In the genomic region with DNA sequence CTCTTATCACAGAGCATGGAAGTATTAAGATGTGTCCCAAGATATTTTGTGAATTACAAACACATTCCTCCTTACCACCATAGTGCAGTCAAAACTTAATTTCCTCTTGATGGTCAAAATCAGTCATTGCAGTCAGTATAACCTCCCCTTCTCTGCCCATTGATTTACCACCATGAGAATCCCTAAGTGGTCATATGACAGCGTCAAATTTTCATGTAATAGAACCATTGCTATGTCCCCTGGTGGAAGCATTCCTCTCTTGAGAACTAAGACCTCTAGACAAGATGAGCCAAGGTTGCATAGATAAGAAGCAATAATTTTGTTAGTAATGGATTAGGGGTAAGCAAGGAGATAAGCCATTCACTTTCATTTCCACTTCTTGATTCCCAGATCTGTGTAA, we compare ENCODE assay signal across 19 cellular contexts. TPM values are rescaled to one million over a fixed set of nuclear protein-coding genes. Genes with fewer than 3 reads are reported as not detected.
DNase-seq lines count a peak whose midpoint lies in the region; ATAC-seq and TF ChIP-seq lines count a peak whose summit lies in the region.
"Had no signal": no experiment of that assay in that cellular context is flagged by ENCODE, and none has a peak within 500 bp of the region (broad histone marks: within the 10 kb centered on the region; RNA-seq: fewer than 3 reads in every experiment).

No MANE protein-coding gene starts in this region.

- H3K9me3 ChIP-seq in osteoblast (ENCODE audit: low read depth, low read length): no peaks in the 10 kb centered on the region
- no peaks in the 10 kb centered on the region for H3K9me3 ChIP-seq in A673 (ENCODE audit: low read depth, low read length, poor library complexity, severe bottlenecking)
- H3K9me3 ChIP-seq: BLaER1 treated with 17β-estradiol and CSF1 and Interleukin-3, amounts not matched to agents 10 nM and 100 nM; Caco-2 had no signal

- H3K36me3 ChIP-seq in osteoblast (ENCODE audit: insufficient read depth, low read length): no peaks in the 10 kb centered on the region
- H3K36me3 ChIP-seq in GM23338 (ENCODE audit: insufficient read depth): no peaks in the 10 kb centered on the region
- H3K36me3 ChIP-seq in A673 (ENCODE audit: insufficient read depth, low read length, poor library complexity, severe bottlenecking): no peaks in the 10 kb centered on the region
- H3K36me3 ChIP-seq: BLaER1 treated with 17β-estradiol and CSF1 and Interleukin-3, amounts not matched to agents 10 nM and 100 nM had no signal

- H3K36me3 Mint-ChIP-seq in GM23338 (ENCODE audit: low read depth): no peaks in the 10 kb centered on the region
- H3K36me3 Mint-ChIP-seq: CD8-positive, alpha-beta T cell had no signal

- DNase-seq in NCI-H82 (lab: John Stamatoyannopoulos, UW) (peak; percentile 49), SK-N-DZ (ENCODE audit: low spot score) (peak; percentile 82), osteoblast (ENCODE audit: insufficient read length, low spot score, missing footprints) (no peak), GM23338 (ENCODE audit: low spot score) (no peak), A673 (ENCODE audit: low spot score) (no peak)
- no peak for DNase-seq in NK-92 treated with Interleukin-12 subunit alpha and Interleukin-12 subunit beta, amount 100 ng/mL, for 24 hours (lab: John Stamatoyannopoulos, UW)
- DNase-seq: 8988T; AML-193; Caco-2; Calu3; CD4-positive, alpha-beta T cell; CD8-positive, alpha-beta T cell; DMS79 treated with DMSO at 0.1 percent for 48 hours; GF-D8 had no signal

- peaks cover 14% of the 10 kb centered on the region for H3K4me1 Mint-ChIP-seq in GM23338

- H3K27ac Mint-ChIP-seq in GM23338: no peak overlapping the region
- H3K27ac Mint-ChIP-seq: B cell; CD4-positive, alpha-beta T cell; CD8-positive, alpha-beta T cell had no signal

- POLR2A ChIA-PET in A673 (lab: Charles Lee; ENCODE audit: low non-redundant PET): no interaction called here

- H3K27ac ChIP-seq in osteoblast (ENCODE audit: low read depth, low read length): no peak overlapping the region
- H3K27ac ChIP-seq in GM23338 (ENCODE audit: low read depth): no peak overlapping the region
- no peak overlapping the region for H3K27ac ChIP-seq in A673 (ENCODE audit: low read depth, low read length, poor library complexity, severe bottlenecking)
- H3K27ac ChIP-seq: BLaER1 treated with 17β-estradiol and CSF1 and Interleukin-3, amounts not matched to agents 10 nM and 100 nM; C4-2B had no signal

- TF ChIP-seq CTCF in osteoblast (IDR thresholded peaks at IDR 0.05; ENCODE audit: extremely low read depth, low read depth, low read length): no peak
- TF ChIP-seq CTCF in GM23338 (conservative IDR thresholded peaks at IDR 0.05; ENCODE audit: low read depth in 2 of 2): no peak
- TF ChIP-seq CTCF in A673 (conservative IDR thresholded peaks at IDR 0.05; ENCODE audit: low read depth, low read length): no peak

- intact Hi-C loops in A673 (cut with micrococcal nuclease; ENCODE audit: unreplicated experiment): no loop called here

- no peak overlapping the region for H3K4me3 Mint-ChIP-seq in GM23338
- H3K4me3 Mint-ChIP-seq: B cell; CD4-positive, alpha-beta T cell; CD8-positive, alpha-beta T cell had no signal

- H3K4me1 ChIP-seq in osteoblast (ENCODE audit: insufficient read depth, low read length) (no peaks in the 10 kb centered on the region), GM23338 (ENCODE audit: insufficient read depth) (peaks cover 9% of the 10 kb centered on the region), A673 (ENCODE audit: insufficient read depth, low read length, poor library complexity, severe bottlenecking) (no peaks in the 10 kb centered on the region)
- H3K4me1 ChIP-seq: BLaER1 treated with 17β-estradiol and CSF1 and Interleukin-3, amounts not matched to agents 10 nM and 100 nM had no signal

- no peaks in the 10 kb centered on the region for H3K9me3 Mint-ChIP-seq in GM23338
- H3K9me3 Mint-ChIP-seq: CD4-positive, alpha-beta T cell; CD8-positive, alpha-beta T cell had no signal

- H3K4me2 ChIP-seq in osteoblast (ENCODE audit: insufficient read depth, low read length) (no peak overlapping the region), GM23338 (no peak overlapping the region)
- H3K4me2 ChIP-seq: BLaER1 treated with 17β-estradiol and CSF1 and Interleukin-3, amounts not matched to agents 10 nM and 100 nM had no signal

- H3K4me3 ChIP-seq in osteoblast (ENCODE audit: insufficient read depth, low read length) (no peak overlapping the region), GM23338 (no peak overlapping the region), A673 (ENCODE audit: low read depth, low read length, poor library complexity, severe bottlenecking) (no peak overlapping the region)
- H3K4me3 ChIP-seq: BLaER1 treated with 17β-estradiol and CSF1 and Interleukin-3, amounts not matched to agents 10 nM and 100 nM had no signal

- H3K27me3 Mint-ChIP-seq in GM23338 (ENCODE audit: insufficient read depth, low read depth, poor library complexity): no peaks in the 10 kb centered on the region
- H3K27me3 Mint-ChIP-seq: CD4-positive, alpha-beta T cell had no signal

- H3K79me2 ChIP-seq in osteoblast (ENCODE audit: insufficient read depth, low read length): no peaks in the 10 kb centered on the region
- no peaks in the 10 kb centered on the region for H3K79me2 ChIP-seq in GM23338 (replicated peaks; ENCODE audit: insufficient read depth)

- ATAC-seq in SK-N-SH treated with all-trans-retinoic acid at 6 μM for 48 hours (peak; percentile 32; the same call in 1 of the 3 replicates), HG03442 (IDR thresholded peaks at IDR 0.05; ENCODE audit: unreplicated experiment) (no peak), GM23338 (no peak)
- ATAC-seq: CD8-positive, alpha-beta T cell had no signal

- H3F3A ChIP-seq in GM23338 (replicated peaks; ENCODE audit: low read depth): no peaks in the 10 kb centered on the region

- H4K20me1 ChIP-seq in osteoblast (ENCODE audit: insufficient read depth, low read length) (no peaks in the 10 kb centered on the region), GM23338 (replicated peaks; ENCODE audit: insufficient read depth) (no peaks in the 10 kb centered on the region)
- H4K20me1 ChIP-seq: BLaER1 treated with 17β-estradiol and CSF1 and Interleukin-3, amounts not matched to agents 10 nM and 100 nM had no signal

- H2AFZ ChIP-seq in osteoblast (ENCODE audit: low read length): peak overlapping the region; percentile 8
- H2AFZ ChIP-seq in GM23338: no peak overlapping the region

- H3K27me3 ChIP-seq in osteoblast (ENCODE audit: insufficient read depth, low read length) (no peaks in the 10 kb centered on the region), GM23338 (ENCODE audit: insufficient read depth) (no peaks in the 10 kb centered on the region), A673 (replicated peaks; ENCODE audit: insufficient read depth, low read depth, low read length, poor library complexity) (peaks cover 89% of the 10 kb centered on the region)
- H3K27me3 ChIP-seq: BLaER1 treated with 17β-estradiol and CSF1 and Interleukin-3, amounts not matched to agents 10 nM and 100 nM had no signal

- no TSS peak for BruUV-seq in A673 (replicated peaks; lab: Mats Ljungman, UMichigan)

- CTCF ChIA-PET in A673 (lab: Charles Lee): no interaction called here

- H3K9me2 ChIP-seq in GM23338 (ENCODE audit: insufficient read depth): no peaks in the 10 kb centered on the region

TF ChIP-seq in SK-N-SH treated with all-trans-retinoic acid at 6 μM for 48 hours, 23 proteins besides CTCF, POLR2A, EP300 and RAD21 (continues in another document):
- peak; percentile 16; the same call in 1 of the 2 replicates for TF ChIP-seq ZNF70 (CRISPR knock-in tag; IDR thresholded peaks at IDR 0.05)

TF ChIP-seq in GM23338, 12 proteins besides CTCF, POLR2A, EP300 and RAD21 (continues in another document):
- no peak for TF ChIP-seq ZNF114 (CRISPR knock-in tag; IDR thresholded peaks at IDR 0.05)

RNA-seq across cellular contexts. Expression of a gene that starts 49.7 kb away (rescaled TPM):
- 0.02 TPM in 1 of 2 replicates, not detected in the other for polyA plus RNA-seq in SK-N-DZ (2014; cell fraction: cytosol; rRNA removed)
- not detected in 2 replicates for polyA plus RNA-seq in SK-N-DZ (2014; cell fraction: nucleus; rRNA removed)
- total RNA-seq in osteoblast (25.3 and 33.9 TPM in 2 replicates), A673 (2021) (not detected in 2 replicates)
- 0.07 TPM in 1 of 2 replicates, not detected in the other for total RNA-seq in GM23338 (2014; rRNA removed; shearing (Covaris generic))
- not detected in 2 replicates for polyA plus RNA-seq in GM23338 (2016; fragmentation: Nextera tagmentation; extraction: Ambion mirVana)
- total RNA-seq: Caco-2 had no signal

Comparison
In these comparisons a context has a peak if more than half of its experiments do, and no peak if none do; other contexts are left out.
1. DNase-seq: peak in NCI-H82 (single experiment) and SK-N-DZ (single experiment); none in osteoblast (single experiment), NK-92 treated with Interleukin-12 subunit alpha and Interleukin-12 subunit beta, amount 100 ng/mL, for 24 hours (single experiment), GM23338 (single experiment) and A673 (single experiment).
2. RNA of a gene that starts 49.7 kb away (total RNA-seq): 25.3 to 33.9 TPM in osteoblast; 0.07 TPM in GM23338 and not detected in A673; every median in the first group is over 10 times any median in the second.